In the genomic region with DNA sequence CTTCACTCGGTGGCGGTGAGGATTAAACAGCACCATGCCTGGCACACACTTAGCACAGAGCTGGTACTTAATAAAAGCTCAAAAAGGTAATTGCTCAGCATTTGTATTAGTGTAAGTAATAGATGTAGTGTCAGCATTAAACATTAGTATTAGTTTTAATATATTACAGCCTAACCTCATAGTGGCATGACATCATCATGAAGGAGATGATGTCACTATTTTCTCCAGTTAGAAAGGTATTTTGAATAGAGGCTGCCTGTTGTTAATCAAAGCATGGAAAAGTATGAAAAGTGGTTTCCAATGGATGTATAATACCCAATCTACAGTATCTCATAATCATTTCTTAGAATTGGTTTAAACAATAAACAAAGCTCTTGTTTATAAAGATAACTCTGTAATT, we compare ENCODE assay signal across 36 cellular contexts. TPM values are rescaled to one million over a fixed set of nuclear protein-coding genes. Genes with fewer than 3 reads are reported as not detected.
"Had no signal": no experiment of that assay in that cellular context is flagged by ENCODE, and none has a peak within 500 bp of the region (broad histone marks: within the 10 kb centered on the region; RNA-seq: fewer than 3 reads in every experiment).

No MANE protein-coding gene starts in this region.

- H3K9me3 ChIP-seq: gastrocnemius medialis, heart left ventricle had no signal

- H3K36me3 ChIP-seq: brain microvascular endothelial cell, gastrocnemius medialis, heart left ventricle had no signal

- H3K36me3 Mint-ChIP-seq: activated CD4-positive, alpha-beta memory T cell treated with anti-CD3 and anti-CD28 coated beads for 36 hours; activated CD8-positive, alpha-beta memory T cell treated with anti-CD3 and anti-CD28 coated beads, Interleukin-2, amount 10 ng/mL, durations not matched to agents 7 days and 5 days; activated naive CD4-positive, alpha-beta T cell treated with anti-CD3 and anti-CD28 coated beads, Interleukin-2, amount 10 ng/mL, durations not matched to agents 7 days and 5 days; activated naive CD4-positive, alpha-beta T cell treated with anti-CD3 and anti-CD28 coated beads, Interleukin-2, amount 50 U/mL, for 72 hours; activated naive CD8-positive, alpha-beta T cell treated with anti-CD3 and anti-CD28 coated beads, Interleukin-2, amount 10 ng/mL, durations not matched to agents 7 days and 5 days had no signal

- H3K4me3 ChIP-seq: coronary artery, dorsolateral prefrontal cortex, gastrocnemius medialis, heart left ventricle had no signal

- FAIRE-seq: astrocyte, bronchial epithelial cell had no signal

- H3K4me1 Mint-ChIP-seq: activated CD4-positive, alpha-beta T cell treated with anti-CD3 and anti-CD28 coated beads for 36 hours; activated CD4-positive, alpha-beta T cell treated with anti-CD3 and anti-CD28 coated beads, Interleukin-2, amount 10 ng/mL, durations not matched to agents 24 days and 14 days; activated CD8-positive, alpha-beta memory T cell treated with anti-CD3 and anti-CD28 coated beads, Interleukin-2, amount 10 ng/mL, durations not matched to agents 7 days and 5 days; activated naive CD4-positive, alpha-beta T cell treated with anti-CD3 and anti-CD28 coated beads, Interleukin-2, amount 10 ng/mL, durations not matched to agents 7 days and 5 days; activated naive CD8-positive, alpha-beta T cell treated with anti-CD3 and anti-CD28 coated beads, Interleukin-2, amount 10 ng/mL, durations not matched to agents 7 days and 5 days; central memory CD8-positive, alpha-beta T cell; endodermal cell had no signal

- H3K27ac Mint-ChIP-seq: activated CD4-positive, alpha-beta memory T cell treated with anti-CD3 and anti-CD28 coated beads for 36 hours; activated CD4-positive, alpha-beta T cell treated with anti-CD3 and anti-CD28 coated beads for 36 hours; activated CD4-positive, alpha-beta T cell treated with anti-CD3 and anti-CD28 coated beads, Interleukin-2, amount 10 ng/mL, durations not matched to agents 24 days and 14 days; activated CD8-positive, alpha-beta memory T cell treated with anti-CD3 and anti-CD28 coated beads, Interleukin-2, amount 10 ng/mL, durations not matched to agents 7 days and 5 days; activated CD8-positive, alpha-beta T cell treated with anti-CD3 and anti-CD28 coated beads, Interleukin-2, amount 10 ng/mL, durations not matched to agents 7 days and 5 days; activated naive CD4-positive, alpha-beta T cell treated with anti-CD3 and anti-CD28 coated beads, Interleukin-2, amount 10 ng/mL, durations not matched to agents 7 days and 5 days; activated naive CD4-positive, alpha-beta T cell treated with anti-CD3 and anti-CD28 coated beads, Interleukin-2, amount 50 U/mL, for 72 hours; activated naive CD8-positive, alpha-beta T cell treated with anti-CD3 and anti-CD28 coated beads, Interleukin-2, amount 10 ng/mL, durations not matched to agents 7 days and 5 days; activated T-helper 1 cell treated with anti-CD3 and anti-CD28 coated beads, Interleukin-12 subunit alpha, Interleukin-12 subunit beta, Interleukin-2, Interleukin-4 antibody, amounts not matched to agents 30 ng/mL and 10 ng/mL and 1 ng/mL, durations not matched to agents 14 hours and 24 hours and 36 hours; activated T-helper 2 cell treated with anti-CD3 and anti-CD28 coated beads, Interferon-gamma antibody, Interleukin-2, Interleukin-4, amounts not matched to agents 10 μg/mL and 5 μg/mL and 100 μg/mL, durations not matched to agents 14 hours and 24 hours and 36 hours; dendritic cell treated with granulocyte-macrophage colony-stimulating factor and Interleukin-4, amounts not matched to agents 40 ng/mL and 50 ng/mL, for 4 days; endodermal cell had no signal

- H3K9me3 Mint-ChIP-seq: activated CD4-positive, alpha-beta memory T cell treated with anti-CD3 and anti-CD28 coated beads for 36 hours; activated CD4-positive, alpha-beta T cell treated with anti-CD3 and anti-CD28 coated beads, Interleukin-2, amount 10 ng/mL, durations not matched to agents 24 days and 14 days; activated naive CD4-positive, alpha-beta T cell treated with anti-CD3 and anti-CD28 coated beads, Interleukin-2, amount 10 ng/mL, durations not matched to agents 7 days and 5 days; activated naive CD4-positive, alpha-beta T cell treated with anti-CD3 and anti-CD28 coated beads, Interleukin-2, amount 50 U/mL, for 72 hours; activated naive CD8-positive, alpha-beta T cell treated with anti-CD3 and anti-CD28 coated beads, Interleukin-2, amount 10 ng/mL, durations not matched to agents 7 days and 5 days; activated T-helper 1 cell treated with anti-CD3 and anti-CD28 coated beads, Interleukin-12 subunit alpha, Interleukin-12 subunit beta, Interleukin-2, Interleukin-4 antibody, amounts not matched to agents 30 ng/mL and 10 ng/mL and 1 ng/mL, durations not matched to agents 14 hours and 24 hours and 36 hours; activated T-helper 2 cell treated with anti-CD3 and anti-CD28 coated beads, Interferon-gamma antibody, Interleukin-2, Interleukin-4, amounts not matched to agents 10 μg/mL and 5 μg/mL and 100 μg/mL, durations not matched to agents 14 hours and 24 hours and 36 hours; central memory CD8-positive, alpha-beta T cell; dendritic cell treated with granulocyte-macrophage colony-stimulating factor and Interleukin-4, amounts not matched to agents 40 ng/mL and 50 ng/mL, for 4 days; endodermal cell had no signal

- H3K27ac ChIP-seq: brain microvascular endothelial cell, coronary artery, dorsolateral prefrontal cortex, foreskin keratinocyte, gastrocnemius medialis, heart left ventricle had no signal

- H3K4me3 Mint-ChIP-seq: activated CD4-positive, alpha-beta memory T cell treated with anti-CD3 and anti-CD28 coated beads for 36 hours; activated CD4-positive, alpha-beta T cell treated with anti-CD3 and anti-CD28 coated beads for 36 hours; activated CD4-positive, alpha-beta T cell treated with anti-CD3 and anti-CD28 coated beads, Interleukin-2, amount 10 ng/mL, durations not matched to agents 24 days and 14 days; activated CD8-positive, alpha-beta memory T cell treated with anti-CD3 and anti-CD28 coated beads, Interleukin-2, amount 10 ng/mL, durations not matched to agents 7 days and 5 days; activated CD8-positive, alpha-beta T cell treated with anti-CD3 and anti-CD28 coated beads, Interleukin-2, amount 10 ng/mL, durations not matched to agents 7 days and 5 days; activated naive CD4-positive, alpha-beta T cell treated with anti-CD3 and anti-CD28 coated beads, Interleukin-2, amount 10 ng/mL, durations not matched to agents 7 days and 5 days; activated naive CD8-positive, alpha-beta T cell treated with anti-CD3 and anti-CD28 coated beads, Interleukin-2, amount 10 ng/mL, durations not matched to agents 7 days and 5 days; activated T-helper 1 cell treated with anti-CD3 and anti-CD28 coated beads, Interleukin-12 subunit alpha, Interleukin-12 subunit beta, Interleukin-2, Interleukin-4 antibody, amounts not matched to agents 30 ng/mL and 10 ng/mL and 1 ng/mL, durations not matched to agents 14 hours and 24 hours and 36 hours; central memory CD8-positive, alpha-beta T cell; dendritic cell treated with granulocyte-macrophage colony-stimulating factor and Interleukin-4, amounts not matched to agents 40 ng/mL and 50 ng/mL, for 4 days; endodermal cell had no signal

- H3K4me1 ChIP-seq: gastrocnemius medialis, heart left ventricle had no signal

- ATAC-seq: activated CD4-positive, alpha-beta T cell treated with anti-CD3 and anti-CD28 coated beads for 36 hours; activated CD8-positive, alpha-beta memory T cell treated with anti-CD3 and anti-CD28 coated beads, Interleukin-2, amount 10 ng/mL, durations not matched to agents 7 days and 5 days; activated CD8-positive, alpha-beta T cell treated with anti-CD3 and anti-CD28 coated beads, Interleukin-2, amount 10 ng/mL, durations not matched to agents 7 days and 5 days; activated naive CD4-positive, alpha-beta T cell treated with anti-CD3 and anti-CD28 coated beads, Interleukin-2, amount 50 U/mL, for 72 hours; esophagus mucosa; foreskin keratinocyte; gastrocnemius medialis; heart left ventricle had no signal

- DNase-seq: activated CD4-positive, alpha-beta memory T cell treated with anti-CD3 and anti-CD28 coated beads for 36 hours; activated CD4-positive, alpha-beta T cell treated with anti-CD3 and anti-CD28 coated beads for 36 hours; activated CD4-positive, alpha-beta T cell treated with anti-CD3 and anti-CD28 coated beads, Interleukin-2, amount 10 ng/mL, durations not matched to agents 24 days and 14 days; activated CD4-positive, CD25-positive, alpha-beta regulatory T cell; activated CD4-positive, CD25-positive, alpha-beta regulatory T cell treated with anti-CD3 and anti-CD28 coated beads, Interleukin-2, amount 50 U/mL, for 72 hours; activated CD8-positive, alpha-beta memory T cell treated with anti-CD3 and anti-CD28 coated beads, Interleukin-2, amount 10 ng/mL, durations not matched to agents 7 days and 5 days; activated CD8-positive, alpha-beta memory T cell treated with anti-CD3 and anti-CD28 coated beads, Interleukin-2, amount 50 U/mL, for 4 hours; activated CD8-positive, alpha-beta T cell treated with anti-CD3 and anti-CD28 coated beads, Interleukin-2, amount 10 ng/mL, durations not matched to agents 7 days and 5 days; activated gamma-delta T cell; activated naive CD4-positive, alpha-beta T cell; activated naive CD4-positive, alpha-beta T cell treated with anti-CD3 and anti-CD28 coated beads, Interleukin-2, amount 10 ng/mL, durations not matched to agents 7 days and 5 days; activated naive CD8-positive, alpha-beta T cell treated with anti-CD3 and anti-CD28 coated beads, Interleukin-2, amount 10 ng/mL, durations not matched to agents 7 days and 5 days; activated T-cell treated with anti-CD3 and anti-CD28 coated beads, Interleukin-2, amount 50 U/mL, for 1 hour; activated T-cell treated with anti-CD3 and anti-CD28 coated beads, Interleukin-2, amount 50 U/mL, for 48 hours; anterior cingulate cortex; brain microvascular endothelial cell; dorsolateral prefrontal cortex; effector memory CD4-positive, alpha-beta T cell; endodermal cell; foreskin keratinocyte; gastrocnemius medialis; glutamatergic neuron; heart left ventricle; T-helper 2 cell had no signal

- H3K27me3 ChIP-seq: brain microvascular endothelial cell, foreskin keratinocyte, gastrocnemius medialis had no signal

RNA-seq across cellular contexts. Expression of gene FSTL4, which starts 49.0 kb away (rescaled TPM):
- total RNA-seq: activated CD4-positive, alpha-beta T cell treated with anti-CD3 and anti-CD28 coated beads for 36 hours; activated CD8-positive, alpha-beta memory T cell treated with anti-CD3 and anti-CD28 coated beads, Interleukin-2, amount 10 ng/mL, durations not matched to agents 7 days and 5 days; activated CD8-positive, alpha-beta T cell treated with anti-CD3 and anti-CD28 coated beads, Interleukin-2, amount 10 ng/mL, durations not matched to agents 7 days and 5 days; activated naive CD4-positive, alpha-beta T cell treated with anti-CD3 and anti-CD28 coated beads, Interleukin-2, amount 50 U/mL, for 72 hours; activated T-helper 1 cell treated with anti-CD3 and anti-CD28 coated beads, Interleukin-12 subunit alpha, Interleukin-12 subunit beta, Interleukin-2, Interleukin-4 antibody, amounts not matched to agents 30 ng/mL and 10 ng/mL and 1 ng/mL, durations not matched to agents 14 hours and 24 hours and 36 hours; astrocyte; bronchial epithelial cell; cardiac septum; epithelial cell of proximal tubule; T-helper 1 cell treated with Interleukin-12 subunit alpha and Interleukin-12 subunit beta and Interleukin-4 antibody, amounts not matched to agents 30 ng/mL and 1 ng/mL, for 36 hours had no signal
